ENCODE assay signal across 1 cellular context in the genomic region with DNA sequence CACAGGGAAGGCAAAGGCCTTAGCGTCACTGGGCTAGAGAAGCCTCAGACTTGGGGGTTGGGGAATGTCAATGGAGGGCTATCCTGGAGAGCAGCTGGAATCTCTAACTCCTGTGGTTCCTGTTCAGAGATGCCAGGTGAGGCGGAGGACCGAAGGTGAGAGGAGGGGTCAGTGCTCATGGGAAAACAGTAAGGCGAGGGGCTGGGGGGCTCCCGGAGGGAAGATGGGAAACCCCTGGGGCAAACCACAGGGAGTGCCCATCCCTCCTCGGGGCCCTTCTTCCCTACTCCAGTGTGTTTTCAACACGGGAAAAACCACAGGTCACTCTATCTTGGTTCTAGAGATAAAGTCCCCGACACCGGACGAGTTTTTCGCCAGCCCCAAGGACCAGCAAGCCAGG.
TF ChIP-seq lines count a peak whose summit lies in the region.

No MANE protein-coding gene starts in this region.

TF ChIP-seq in IMR-90, 13 proteins besides CTCF, POLR2A, EP300 and RAD21:
- TF ChIP-seq CHD1 (IDR thresholded peaks at IDR 0.05; ENCODE audit: low read depth, low read length) (no peak), USF2 (IDR thresholded peaks at IDR 0.05; ENCODE audit: low read depth, low read length) (no peak), MAZ (IDR thresholded peaks at IDR 0.05; ENCODE audit: borderline replicate concordance, low read depth, low read length) (no peak), RFX5 (IDR thresholded peaks at IDR 0.05; ENCODE audit: low read depth, low read length) (no peak), MXI1 (IDR thresholded peaks at IDR 0.05; ENCODE audit: borderline replicate concordance, low read depth, low read length) (no peak), RCOR1 (IDR thresholded peaks at IDR 0.05; ENCODE audit: insufficient replicate concordance, low read length) (no peak), CEBPB (IDR thresholded peaks at IDR 0.05; ENCODE audit: low read depth, low read length) (no peak), NFE2L2 (IDR thresholded peaks at IDR 0.05; ENCODE audit: low read depth, low read length) (no peak), BHLHE40 (IDR thresholded peaks at IDR 0.05; ENCODE audit: low read depth, low read length) (no peak), SMC3 (IDR thresholded peaks at IDR 0.05; ENCODE audit: low read depth, low read length) (no peak), FOS (IDR thresholded peaks at IDR 0.05; ENCODE audit: low read depth, low read length) (no peak), MAFK (IDR thresholded peaks at IDR 0.05; ENCODE audit: low read depth, low read length) (no peak), ELK1 (IDR thresholded peaks at IDR 0.05; ENCODE audit: borderline replicate concordance, low read depth, low read length) (no peak)
